29 cellular contexts compared by ENCODE assay signal in genomic region chr1:113276507-113276906, GRCh38.
"Had no signal": no experiment of that assay in that cellular context is flagged by ENCODE, and none has a peak within 500 bp of the region (broad histone marks: within the 10 kb centered on the region; RNA-seq: fewer than 3 reads in every experiment).

No MANE protein-coding gene starts in this region.

- H3K27ac Mint-ChIP-seq: naive thymus-derived CD4-positive, alpha-beta T cell; nephron; stimulated activated naive CD8-positive, alpha-beta T cell treated with anti-CD3 and anti-CD28 coated beads, Interleukin-15, amount 100 ng/mL, for 72 hours had no signal

- H3K4me3 ChIP-seq: dorsolateral prefrontal cortex, esophagus squamous epithelium, heart right ventricle, left lung, prostate gland, right atrium auricular region, smooth muscle cell, suprapubic skin, vagina had no signal

- H3K4me1 Mint-ChIP-seq: naive thymus-derived CD4-positive, alpha-beta T cell; nephron; stimulated activated naive CD8-positive, alpha-beta T cell treated with anti-CD3 and anti-CD28 coated beads, Interleukin-15, amount 100 ng/mL, for 72 hours had no signal

- H3K27me3 ChIP-seq: dorsolateral prefrontal cortex, esophagus squamous epithelium, left lung, right atrium auricular region, suprapubic skin, vagina had no signal

- H3K9me3 ChIP-seq: esophagus squamous epithelium, heart right ventricle, left lung, prostate gland, right atrium auricular region, suprapubic skin, vagina had no signal

- H3K4me1 ChIP-seq: heart right ventricle, left lung, prostate gland, right atrium auricular region, suprapubic skin, vagina had no signal

- FAIRE-seq: islet of Langerhans had no signal

- H3K36me3 ChIP-seq: esophagus squamous epithelium, heart right ventricle, left lung, prostate gland, right atrium auricular region, suprapubic skin, vagina had no signal

- H3K27ac ChIP-seq: dorsolateral prefrontal cortex, esophagus squamous epithelium, heart right ventricle, left lung, prostate gland, right atrium auricular region, suprapubic skin, vagina had no signal

- H3K4me2 ChIP-seq: smooth muscle cell had no signal

- H3K9me3 Mint-ChIP-seq: naive thymus-derived CD4-positive, alpha-beta T cell; nephron; stimulated activated naive CD8-positive, alpha-beta T cell treated with anti-CD3 and anti-CD28 coated beads, Interleukin-15, amount 100 ng/mL, for 72 hours had no signal

- DNase-seq: dorsolateral prefrontal cortex; effector CD4-positive, alpha-beta T cell; erythroblast; esophagus squamous epithelium; foreskin melanocyte; glutamatergic neuron; heart right ventricle; hippocampal formation; left cardiac atrium; left lung; mesenchymal stem cell; midbrain; naive thymus-derived CD4-positive, alpha-beta T cell; nucleus accumbens; stimulated activated CD4-positive, alpha-beta T cell treated with anti-CD3 and anti-CD28 coated beads, Interleukin-12 subunit alpha, Interleukin-12 subunit beta, amount 100 ng/mL, for 4 hours; stimulated activated CD4-positive, alpha-beta T cell treated with anti-CD3 and anti-CD28 coated beads, Interleukin-1b, Interleukin-23, amount 100 ng/mL, for 48 hours; stimulated activated CD4-positive, alpha-beta T cell treated with anti-CD3 and anti-CD28 coated beads, Interleukin-4, amount 100 ng/mL, for 1 hour; stimulated activated CD8-positive, alpha-beta memory T cell treated with anti-CD3 and anti-CD28 coated beads, Interleukin-4, amount 100 ng/mL, for 48 hours; stimulated activated naive CD4-positive, alpha-beta T cell; stimulated activated naive CD8-positive, alpha-beta T cell treated with anti-CD3 and anti-CD28 coated beads, Interleukin-15, amount 100 ng/mL, for 72 hours; trophoblast cell had no signal

- ATAC-seq: heart right ventricle; left cardiac atrium; left lung; naive thymus-derived CD4-positive, alpha-beta T cell; sciatic nerve; stimulated activated naive CD8-positive, alpha-beta T cell treated with anti-CD3 and anti-CD28 coated beads, Interleukin-15, amount 100 ng/mL, for 72 hours had no signal

- H3K4me3 Mint-ChIP-seq: naive thymus-derived CD4-positive, alpha-beta T cell; nephron; stimulated activated naive CD8-positive, alpha-beta T cell treated with anti-CD3 and anti-CD28 coated beads, Interleukin-15, amount 100 ng/mL, for 72 hours had no signal
